ENCODE assay signal across 1 cellular context in the genomic region with DNA sequence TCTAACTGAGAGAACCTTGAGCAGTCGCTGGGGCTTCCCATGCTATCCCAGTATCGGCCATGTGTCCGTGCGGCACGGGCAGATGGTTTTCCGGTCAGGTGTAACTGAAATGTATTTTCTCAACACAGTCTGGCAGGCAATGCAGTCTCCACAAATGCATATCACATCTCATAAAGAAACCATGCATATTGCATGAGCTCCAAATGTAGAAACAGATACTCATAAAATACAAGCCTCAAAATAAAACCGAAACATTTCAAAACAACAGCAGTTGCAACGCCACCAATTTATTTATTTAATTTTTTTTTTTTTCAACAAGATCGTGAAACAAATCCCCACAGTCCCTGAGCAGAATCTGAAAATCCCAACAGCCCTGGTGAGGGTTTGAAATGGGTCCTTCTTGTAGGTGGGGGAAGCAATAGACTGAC.
A peak's percentile ranks its signal among the peaks of the same experiment; 100 is the strongest.
TF ChIP-seq lines count a peak whose summit lies in the region.

No MANE protein-coding gene starts in this region.

TF ChIP-seq in GM12878, 131 proteins besides CTCF, POLR2A, EP300 and RAD21 (continued from another document and continues in another):
- TF ChIP-seq, protein P1, sequence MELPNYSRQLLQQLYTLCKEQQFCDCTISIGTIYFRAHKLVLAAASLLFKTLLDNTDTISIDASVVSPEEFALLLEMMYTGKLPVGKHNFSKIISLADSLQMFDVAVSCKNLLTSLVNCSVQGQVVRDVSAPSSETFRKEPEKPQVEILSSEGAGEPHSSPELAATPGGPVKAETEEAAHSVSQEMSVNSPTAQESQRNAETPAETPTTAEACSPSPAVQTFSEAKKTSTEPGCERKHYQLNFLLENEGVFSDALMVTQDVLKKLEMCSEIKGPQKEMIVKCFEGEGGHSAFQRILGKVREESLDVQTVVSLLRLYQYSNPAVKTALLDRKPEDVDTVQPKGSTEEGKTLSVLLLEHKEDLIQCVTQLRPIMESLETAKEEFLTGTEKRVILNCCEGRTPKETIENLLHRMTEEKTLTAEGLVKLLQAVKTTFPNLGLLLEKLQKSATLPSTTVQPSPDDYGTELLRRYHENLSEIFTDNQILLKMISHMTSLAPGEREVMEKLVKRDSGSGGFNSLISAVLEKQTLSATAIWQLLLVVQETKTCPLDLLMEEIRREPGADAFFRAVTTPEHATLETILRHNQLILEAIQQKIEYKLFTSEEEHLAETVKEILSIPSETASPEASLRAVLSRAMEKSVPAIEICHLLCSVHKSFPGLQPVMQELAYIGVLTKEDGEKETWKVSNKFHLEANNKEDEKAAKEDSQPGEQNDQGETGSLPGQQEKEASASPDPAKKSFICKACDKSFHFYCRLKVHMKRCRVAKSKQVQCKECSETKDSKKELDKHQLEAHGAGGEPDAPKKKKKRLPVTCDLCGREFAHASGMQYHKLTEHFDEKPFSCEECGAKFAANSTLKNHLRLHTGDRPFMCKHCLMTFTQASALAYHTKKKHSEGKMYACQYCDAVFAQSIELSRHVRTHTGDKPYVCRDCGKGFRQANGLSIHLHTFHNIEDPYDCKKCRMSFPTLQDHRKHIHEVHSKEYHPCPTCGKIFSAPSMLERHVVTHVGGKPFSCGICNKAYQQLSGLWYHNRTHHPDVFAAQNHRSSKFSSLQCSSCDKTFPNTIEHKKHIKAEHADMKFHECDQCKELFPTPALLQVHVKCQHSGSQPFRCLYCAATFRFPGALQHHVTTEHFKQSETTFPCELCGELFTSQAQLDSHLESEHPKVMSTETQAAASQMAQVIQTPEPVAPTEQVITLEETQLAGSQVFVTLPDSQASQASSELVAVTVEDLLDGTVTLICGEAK (IDR thresholded peaks at IDR 0.05; ENCODE audit: borderline replicate concordance), result peak; percentile 40; the same call in 1 of the 2 replicates
- 0 out of 2 replicates have a peak, but pooled peaks have one; percentile 37 for TF ChIP-seq TARDBP (IDR thresholded peaks at IDR 0.05; ENCODE audit: borderline replicate concordance)
- TF ChIP-seq, protein P2, sequence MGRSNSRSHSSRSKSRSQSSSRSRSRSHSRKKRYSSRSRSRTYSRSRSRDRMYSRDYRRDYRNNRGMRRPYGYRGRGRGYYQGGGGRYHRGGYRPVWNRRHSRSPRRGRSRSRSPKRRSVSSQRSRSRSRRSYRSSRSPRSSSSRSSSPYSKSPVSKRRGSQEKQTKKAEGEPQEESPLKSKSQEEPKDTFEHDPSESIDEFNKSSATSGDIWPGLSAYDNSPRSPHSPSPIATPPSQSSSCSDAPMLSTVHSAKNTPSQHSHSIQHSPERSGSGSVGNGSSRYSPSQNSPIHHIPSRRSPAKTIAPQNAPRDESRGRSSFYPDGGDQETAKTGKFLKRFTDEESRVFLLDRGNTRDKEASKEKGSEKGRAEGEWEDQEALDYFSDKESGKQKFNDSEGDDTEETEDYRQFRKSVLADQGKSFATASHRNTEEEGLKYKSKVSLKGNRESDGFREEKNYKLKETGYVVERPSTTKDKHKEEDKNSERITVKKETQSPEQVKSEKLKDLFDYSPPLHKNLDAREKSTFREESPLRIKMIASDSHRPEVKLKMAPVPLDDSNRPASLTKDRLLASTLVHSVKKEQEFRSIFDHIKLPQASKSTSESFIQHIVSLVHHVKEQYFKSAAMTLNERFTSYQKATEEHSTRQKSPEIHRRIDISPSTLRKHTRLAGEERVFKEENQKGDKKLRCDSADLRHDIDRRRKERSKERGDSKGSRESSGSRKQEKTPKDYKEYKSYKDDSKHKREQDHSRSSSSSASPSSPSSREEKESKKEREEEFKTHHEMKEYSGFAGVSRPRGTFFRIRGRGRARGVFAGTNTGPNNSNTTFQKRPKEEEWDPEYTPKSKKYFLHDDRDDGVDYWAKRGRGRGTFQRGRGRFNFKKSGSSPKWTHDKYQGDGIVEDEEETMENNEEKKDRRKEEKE (IDR thresholded peaks at IDR 0.05), result no peak
- 0 out of 2 replicates have a peak, but pooled peaks have one; percentile 14 for TF ChIP-seq CREB1 (IDR thresholded peaks at IDR 0.05; ENCODE audit: low read depth)
- TF ChIP-seq NFYA (IDR thresholded peaks at IDR 0.05; ENCODE audit: borderline replicate concordance, low read depth, low read length), result no peak
- TF ChIP-seq, protein P3, sequence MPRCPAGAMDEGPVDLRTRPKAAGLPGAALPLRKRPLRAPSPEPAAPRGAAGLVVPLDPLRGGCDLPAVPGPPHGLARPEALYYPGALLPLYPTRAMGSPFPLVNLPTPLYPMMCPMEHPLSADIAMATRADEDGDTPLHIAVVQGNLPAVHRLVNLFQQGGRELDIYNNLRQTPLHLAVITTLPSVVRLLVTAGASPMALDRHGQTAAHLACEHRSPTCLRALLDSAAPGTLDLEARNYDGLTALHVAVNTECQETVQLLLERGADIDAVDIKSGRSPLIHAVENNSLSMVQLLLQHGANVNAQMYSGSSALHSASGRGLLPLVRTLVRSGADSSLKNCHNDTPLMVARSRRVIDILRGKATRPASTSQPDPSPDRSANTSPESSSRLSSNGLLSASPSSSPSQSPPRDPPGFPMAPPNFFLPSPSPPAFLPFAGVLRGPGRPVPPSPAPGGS (IDR thresholded peaks at IDR 0.05; ENCODE audit: borderline replicate concordance, insufficient read depth, low read depth, low read length, poor library complexity, severe bottlenecking), result peak; percentile 40
- TF ChIP-seq KLF5 (IDR thresholded peaks at IDR 0.05; ENCODE audit: partially characterized antibody), result no peak
- TF ChIP-seq ZBED1 (IDR thresholded peaks at IDR 0.05; ENCODE audit: borderline replicate concordance), result peak; percentile 64; the same call in 1 of the 2 replicates
- no peak for TF ChIP-seq RFX5 (IDR thresholded peaks at IDR 0.05; ENCODE audit: low read depth, low read length)
- 0 out of 2 replicates have a peak, but pooled peaks have one; percentile 33 for TF ChIP-seq TCF7 (IDR thresholded peaks at IDR 0.05; ENCODE audit: borderline replicate concordance)
- no peak for TF ChIP-seq NFXL1 (IDR thresholded peaks at IDR 0.05; ENCODE audit: borderline replicate concordance)
- no peak for TF ChIP-seq ZNF24 (IDR thresholded peaks at IDR 0.05)
- no peak for TF ChIP-seq JUND (IDR thresholded peaks at IDR 0.05; ENCODE audit: low read depth, low read length)
- TF ChIP-seq SMAD1 (IDR thresholded peaks at IDR 0.05; ENCODE audit: low read depth, partially characterized antibody), result no peak
- TF ChIP-seq CBX3 (IDR thresholded peaks at IDR 0.05; ENCODE audit: borderline replicate concordance, low read depth), result no peak
- TF ChIP-seq, protein P4, sequence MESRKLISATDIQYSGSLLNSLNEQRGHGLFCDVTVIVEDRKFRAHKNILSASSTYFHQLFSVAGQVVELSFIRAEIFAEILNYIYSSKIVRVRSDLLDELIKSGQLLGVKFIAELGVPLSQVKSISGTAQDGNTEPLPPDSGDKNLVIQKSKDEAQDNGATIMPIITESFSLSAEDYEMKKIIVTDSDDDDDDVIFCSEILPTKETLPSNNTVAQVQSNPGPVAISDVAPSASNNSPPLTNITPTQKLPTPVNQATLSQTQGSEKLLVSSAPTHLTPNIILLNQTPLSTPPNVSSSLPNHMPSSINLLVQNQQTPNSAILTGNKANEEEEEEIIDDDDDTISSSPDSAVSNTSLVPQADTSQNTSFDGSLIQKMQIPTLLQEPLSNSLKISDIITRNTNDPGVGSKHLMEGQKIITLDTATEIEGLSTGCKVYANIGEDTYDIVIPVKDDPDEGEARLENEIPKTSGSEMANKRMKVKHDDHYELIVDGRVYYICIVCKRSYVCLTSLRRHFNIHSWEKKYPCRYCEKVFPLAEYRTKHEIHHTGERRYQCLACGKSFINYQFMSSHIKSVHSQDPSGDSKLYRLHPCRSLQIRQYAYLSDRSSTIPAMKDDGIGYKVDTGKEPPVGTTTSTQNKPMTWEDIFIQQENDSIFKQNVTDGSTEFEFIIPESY (IDR thresholded peaks at IDR 0.05), result no peak
- TF ChIP-seq RUNX3 (IDR thresholded peaks at IDR 0.05; ENCODE audit: low read length), result peak; percentile 81
- peak; percentile 65 for TF ChIP-seq RAD51 (IDR thresholded peaks at IDR 0.05)
- TF ChIP-seq, protein P5, sequence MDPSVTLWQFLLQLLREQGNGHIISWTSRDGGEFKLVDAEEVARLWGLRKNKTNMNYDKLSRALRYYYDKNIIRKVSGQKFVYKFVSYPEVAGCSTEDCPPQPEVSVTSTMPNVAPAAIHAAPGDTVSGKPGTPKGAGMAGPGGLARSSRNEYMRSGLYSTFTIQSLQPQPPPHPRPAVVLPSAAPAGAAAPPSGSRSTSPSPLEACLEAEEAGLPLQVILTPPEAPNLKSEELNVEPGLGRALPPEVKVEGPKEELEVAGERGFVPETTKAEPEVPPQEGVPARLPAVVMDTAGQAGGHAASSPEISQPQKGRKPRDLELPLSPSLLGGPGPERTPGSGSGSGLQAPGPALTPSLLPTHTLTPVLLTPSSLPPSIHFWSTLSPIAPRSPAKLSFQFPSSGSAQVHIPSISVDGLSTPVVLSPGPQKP (IDR thresholded peaks at IDR 0.05; ENCODE audit: low read depth, low read length), result no peak
- TF ChIP-seq ASH2L (IDR thresholded peaks at IDR 0.05; ENCODE audit: borderline replicate concordance, low read depth), result no peak
- 0 out of 2 replicates have a peak, but pooled peaks have one; percentile 49 for TF ChIP-seq TBL1XR1 (IDR thresholded peaks at IDR 0.05; ENCODE audit: low read depth, low read length)
- TF ChIP-seq ETV6 (conservative IDR thresholded peaks at IDR 0.05 in 1 of 2, IDR thresholded peaks at IDR 0.05 in 1 of 2; ENCODE audit: borderline replicate concordance in 1 of 2, low read depth in 1 of 2), result peak in 1 of 2 experiments; percentile 52; a peak in 2 of 4 replicates
- TF ChIP-seq, protein P6, sequence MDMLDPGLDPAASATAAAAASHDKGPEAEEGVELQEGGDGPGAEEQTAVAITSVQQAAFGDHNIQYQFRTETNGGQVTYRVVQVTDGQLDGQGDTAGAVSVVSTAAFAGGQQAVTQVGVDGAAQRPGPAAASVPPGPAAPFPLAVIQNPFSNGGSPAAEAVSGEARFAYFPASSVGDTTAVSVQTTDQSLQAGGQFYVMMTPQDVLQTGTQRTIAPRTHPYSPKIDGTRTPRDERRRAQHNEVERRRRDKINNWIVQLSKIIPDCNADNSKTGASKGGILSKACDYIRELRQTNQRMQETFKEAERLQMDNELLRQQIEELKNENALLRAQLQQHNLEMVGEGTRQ (IDR thresholded peaks at IDR 0.05; ENCODE audit: borderline replicate concordance, low read depth, low read length), result no peak; the same call in 1 of the 2 replicates
- no peak for TF ChIP-seq RBBP5 (conservative IDR thresholded peaks at IDR 0.05)
- no peak for TF ChIP-seq RB1 (IDR thresholded peaks at IDR 0.05; ENCODE audit: borderline replicate concordance)
- TF ChIP-seq, protein P7, sequence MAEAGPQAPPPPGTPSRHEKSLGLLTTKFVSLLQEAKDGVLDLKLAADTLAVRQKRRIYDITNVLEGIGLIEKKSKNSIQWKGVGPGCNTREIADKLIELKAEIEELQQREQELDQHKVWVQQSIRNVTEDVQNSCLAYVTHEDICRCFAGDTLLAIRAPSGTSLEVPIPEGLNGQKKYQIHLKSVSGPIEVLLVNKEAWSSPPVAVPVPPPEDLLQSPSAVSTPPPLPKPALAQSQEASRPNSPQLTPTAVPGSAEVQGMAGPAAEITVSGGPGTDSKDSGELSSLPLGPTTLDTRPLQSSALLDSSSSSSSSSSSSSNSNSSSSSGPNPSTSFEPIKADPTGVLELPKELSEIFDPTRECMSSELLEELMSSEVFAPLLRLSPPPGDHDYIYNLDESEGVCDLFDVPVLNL (IDR thresholded peaks at IDR 0.05; ENCODE audit: low read depth, low read length), result no peak
- TF ChIP-seq SMAD5 (IDR thresholded peaks at IDR 0.05; ENCODE audit: low read depth), result no peak
- TF ChIP-seq SIN3A (IDR thresholded peaks at IDR 0.05; ENCODE audit: low read depth, low read length), result no peak
- TF ChIP-seq EGR1 (IDR thresholded peaks at IDR 0.05; ENCODE audit: borderline replicate concordance in 1 of 2, low read depth in 2 of 2, low read length in 2 of 2), result no peak
- no peak for TF ChIP-seq SREBF1 (IDR thresholded peaks at IDR 0.05; ENCODE audit: low read length)
- TF ChIP-seq DPF2 (IDR thresholded peaks at IDR 0.05), result no peak
- no peak for TF ChIP-seq SMARCA5 (IDR thresholded peaks at IDR 0.05)
- no peak for TF ChIP-seq FOS (IDR thresholded peaks at IDR 0.05; ENCODE audit: borderline replicate concordance, extremely low read depth, insufficient read length)
- TF ChIP-seq, protein P8, sequence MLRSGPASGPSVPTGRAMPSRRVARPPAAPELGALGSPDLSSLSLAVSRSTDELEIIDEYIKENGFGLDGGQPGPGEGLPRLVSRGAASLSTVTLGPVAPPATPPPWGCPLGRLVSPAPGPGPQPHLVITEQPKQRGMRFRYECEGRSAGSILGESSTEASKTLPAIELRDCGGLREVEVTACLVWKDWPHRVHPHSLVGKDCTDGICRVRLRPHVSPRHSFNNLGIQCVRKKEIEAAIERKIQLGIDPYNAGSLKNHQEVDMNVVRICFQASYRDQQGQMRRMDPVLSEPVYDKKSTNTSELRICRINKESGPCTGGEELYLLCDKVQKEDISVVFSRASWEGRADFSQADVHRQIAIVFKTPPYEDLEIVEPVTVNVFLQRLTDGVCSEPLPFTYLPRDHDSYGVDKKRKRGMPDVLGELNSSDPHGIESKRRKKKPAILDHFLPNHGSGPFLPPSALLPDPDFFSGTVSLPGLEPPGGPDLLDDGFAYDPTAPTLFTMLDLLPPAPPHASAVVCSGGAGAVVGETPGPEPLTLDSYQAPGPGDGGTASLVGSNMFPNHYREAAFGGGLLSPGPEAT (IDR thresholded peaks at IDR 0.05; ENCODE audit: low read depth), result peak; percentile 94
- no peak for TF ChIP-seq ZNF622 (IDR thresholded peaks at IDR 0.05)
- no peak for TF ChIP-seq HDAC2 (IDR thresholded peaks at IDR 0.05)
- TF ChIP-seq, protein P9, sequence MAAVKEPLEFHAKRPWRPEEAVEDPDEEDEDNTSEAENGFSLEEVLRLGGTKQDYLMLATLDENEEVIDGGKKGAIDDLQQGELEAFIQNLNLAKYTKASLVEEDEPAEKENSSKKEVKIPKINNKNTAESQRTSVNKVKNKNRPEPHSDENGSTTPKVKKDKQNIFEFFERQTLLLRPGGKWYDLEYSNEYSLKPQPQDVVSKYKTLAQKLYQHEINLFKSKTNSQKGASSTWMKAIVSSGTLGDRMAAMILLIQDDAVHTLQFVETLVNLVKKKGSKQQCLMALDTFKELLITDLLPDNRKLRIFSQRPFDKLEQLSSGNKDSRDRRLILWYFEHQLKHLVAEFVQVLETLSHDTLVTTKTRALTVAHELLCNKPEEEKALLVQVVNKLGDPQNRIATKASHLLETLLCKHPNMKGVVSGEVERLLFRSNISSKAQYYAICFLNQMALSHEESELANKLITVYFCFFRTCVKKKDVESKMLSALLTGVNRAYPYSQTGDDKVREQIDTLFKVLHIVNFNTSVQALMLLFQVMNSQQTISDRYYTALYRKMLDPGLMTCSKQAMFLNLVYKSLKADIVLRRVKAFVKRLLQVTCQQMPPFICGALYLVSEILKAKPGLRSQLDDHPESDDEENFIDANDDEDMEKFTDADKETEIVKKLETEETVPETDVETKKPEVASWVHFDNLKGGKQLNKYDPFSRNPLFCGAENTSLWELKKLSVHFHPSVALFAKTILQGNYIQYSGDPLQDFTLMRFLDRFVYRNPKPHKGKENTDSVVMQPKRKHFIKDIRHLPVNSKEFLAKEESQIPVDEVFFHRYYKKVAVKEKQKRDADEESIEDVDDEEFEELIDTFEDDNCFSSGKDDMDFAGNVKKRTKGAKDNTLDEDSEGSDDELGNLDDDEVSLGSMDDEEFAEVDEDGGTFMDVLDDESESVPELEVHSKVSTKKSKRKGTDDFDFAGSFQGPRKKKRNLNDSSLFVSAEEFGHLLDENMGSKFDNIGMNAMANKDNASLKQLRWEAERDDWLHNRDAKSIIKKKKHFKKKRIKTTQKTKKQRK (IDR thresholded peaks at IDR 0.05; ENCODE audit: low read depth, low read length), result no peak
- TF ChIP-seq MYC (IDR thresholded peaks at IDR 0.05; ENCODE audit: insufficient read depth, insufficient read length, insufficient replicate concordance, low read length, severe bottlenecking), result no peak
- TF ChIP-seq STAT3 (IDR thresholded peaks at IDR 0.05; ENCODE audit: low read depth, low read length), result no peak
- TF ChIP-seq SP1 (IDR thresholded peaks at IDR 0.05; ENCODE audit: low read depth, low read length), result no peak
- TF ChIP-seq ZNF384 (IDR thresholded peaks at IDR 0.05; ENCODE audit: borderline replicate concordance, low read depth, low read length), result peak; percentile 79
- no peak; the same call in 1 of the 2 replicates for TF ChIP-seq CHD2 (IDR thresholded peaks at IDR 0.05; ENCODE audit: borderline replicate concordance, low read depth, low read length)
